In genomic region chr3:135895106-135895733, GRCh38 we compare ENCODE assay signal across 8 cellular contexts.
A peak's percentile ranks its signal among the peaks of the same experiment; 100 is the strongest.
DNase-seq lines count a peak whose midpoint lies in the region; ATAC-seq, FAIRE-seq and TF ChIP-seq lines count a peak whose summit lies in the region.

No MANE protein-coding gene starts in this region.

- H3K36me3 ChIP-seq in pancreas: no peaks in the 10 kb centered on the region

- H3K27me3 ChIP-seq in pancreas: no peaks in the 10 kb centered on the region

- WGBS in pancreas, 2 donors: 18 to 20% methylated on average over 3 of the region's 3 CpGs

- intact Hi-C loops in pancreas (cut with DNase I): loop anchor here in 1 of 3 donors (10.0 kb wide), 2 partner anchors 1100 to 1290 kb away; partner anchors contain the start of gene EPHB1

- no peak overlapping the region for H3K4me3 ChIP-seq in pancreas

- FAIRE-seq in frontal cortex (lab: Jason Lieb, UNC) (no peak), pancreas (lab: Jason Lieb, UNC) (peak; percentile 69)

- no peaks in the 10 kb centered on the region for H3K4me1 ChIP-seq in pancreas

- DNase-seq in DMS153 treated with DMSO at 0.1 percent for 48 hours (lab: John Stamatoyannopoulos, UW; ENCODE audit: unreplicated experiment) (peak; percentile 81), HT-29 (ENCODE audit: low spot score) (peak; percentile 89), NCI-H748 (lab: John Stamatoyannopoulos, UW; ENCODE audit: unreplicated experiment) (peak; percentile 81), frontal cortex (ENCODE audit: low spot score in 2 of 2) (peak; percentile 4 to 40), pancreas (peak; percentile 32 to 86 (median 68))
- DNase-seq in activated T-cell treated with anti-CD3 and anti-CD28 coated beads, Interleukin-2, amount 50 U/mL, for 1 hour: peak; percentile 25

- ATAC-seq in pancreas (peak in 3 of 4 donors; percentile 78 to 87 (median 84)), HG03432 (IDR thresholded peaks at IDR 0.05; ENCODE audit: unreplicated experiment) (no peak), GM21786 (IDR thresholded peaks at IDR 0.05; ENCODE audit: unreplicated experiment) (no peak)

- peak; percentile 55 to 79 (median 70) for TF ChIP-seq CTCF in pancreas (IDR thresholded peaks at IDR 0.05)

- no peaks in the 10 kb centered on the region for H3K9me3 ChIP-seq in pancreas

- H3K27ac ChIP-seq in pancreas: no peak overlapping the region

Comparison
In these comparisons a context has a peak if more than half of its experiments do, and no peak if none do; other contexts are left out.
1. DNase-seq: peak in every context shown above with its lines; median percentile 89 in HT-29; 81 in DMS153 treated with DMSO at 0.1 percent for 48 hours; 81 in NCI-H748; 68 in pancreas; 25 in activated T-cell treated with anti-CD3 and anti-CD28 coated beads, Interleukin-2, amount 50 U/mL, for 1 hour; 22 in frontal cortex.
2. ATAC-seq: peak in pancreas (3 of 4); none in HG03432 (single experiment) and GM21786 (single experiment).